Comparison of ENCODE assay signal across 8 cellular contexts in the genomic region with DNA sequence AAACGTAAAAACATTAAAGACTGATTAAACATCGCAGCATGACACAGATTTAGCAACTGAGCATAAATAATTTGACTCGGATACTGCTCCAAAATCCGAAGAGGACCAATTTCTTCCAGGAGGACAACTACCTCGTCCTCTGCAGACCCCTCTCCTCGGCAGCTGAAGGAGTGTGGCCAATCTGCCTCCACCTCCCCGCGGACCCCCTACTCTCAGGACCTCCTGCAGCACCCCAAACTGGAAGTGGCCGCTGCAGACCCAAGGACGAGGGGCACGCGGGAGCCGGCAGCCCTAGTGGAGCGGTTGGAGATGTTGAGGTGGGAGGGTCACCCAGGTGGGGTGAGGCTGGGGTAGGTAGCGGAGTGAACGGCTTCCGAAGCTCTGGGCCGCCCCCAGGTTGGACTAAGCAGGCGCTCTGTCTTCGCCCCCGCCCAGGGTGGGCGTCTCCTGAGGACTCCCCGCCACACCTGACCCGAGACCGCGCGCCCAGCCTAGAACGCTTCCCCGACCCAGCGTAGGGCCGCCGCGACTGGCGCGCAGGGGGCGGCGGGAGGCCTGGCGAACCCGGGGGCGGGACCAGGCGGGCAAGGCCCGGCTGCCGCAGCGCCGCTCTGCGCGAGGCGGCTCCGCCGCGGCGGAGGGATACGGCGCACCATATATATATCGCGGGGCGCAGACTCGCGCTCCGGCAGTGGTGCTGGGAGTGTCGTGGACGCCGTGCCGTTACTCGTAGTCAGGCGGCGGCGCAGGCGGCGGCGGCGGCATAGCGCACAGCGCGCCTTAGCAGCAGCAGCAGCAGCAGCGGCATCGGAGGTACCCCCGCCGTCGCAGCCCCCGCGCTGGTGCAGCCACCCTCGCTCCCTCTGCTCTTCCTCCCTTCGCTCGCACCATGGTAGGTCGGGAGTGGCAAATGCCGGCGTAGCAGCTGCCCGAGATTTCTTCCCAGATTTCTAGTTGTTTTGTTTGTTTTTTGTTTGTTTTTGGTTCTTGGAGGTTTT. TPM values are rescaled to one million over a fixed set of nuclear protein-coding genes. Genes with fewer than 3 reads are reported as not detected.
DNase-seq lines count a peak whose midpoint lies in the region; ATAC-seq, FAIRE-seq and TF ChIP-seq lines count a peak whose summit lies in the region.

A gene (plus strand): TSS at position 688 of the 998 bp plus-strand sequence. CDS start 202 bp downstream, at position 890.

- peak in 1 of 2 donors; percentile 99 for TF ChIP-seq POLR2A in lower leg skin (IDR thresholded peaks at IDR 0.05)

- DNase-seq in GM19239 (ENCODE audit: insufficient read length, low spot score) (peak; percentile 81), NCI-H748 (lab: John Stamatoyannopoulos, UW; ENCODE audit: unreplicated experiment) (peak; percentile 98), dermis microvascular lymphatic vessel endothelial cell (ENCODE audit: low read depth in 2 of 2) (peak; percentile 89 to 96), lower leg skin (ENCODE audit: low spot score in 2 of 2) (peak; percentile 88 to 99)
- peak; percentile 95 to 96 for DNase-seq in activated CD4-positive, alpha-beta T cell treated with anti-CD3 and anti-CD28 coated beads, Interleukin-2, amount 50 U/mL, for 48 hours
- peak; percentile 93 to 97 for DNase-seq in stimulated activated CD4-positive, alpha-beta T cell treated with anti-CD3 and anti-CD28 coated beads, Interleukin-4, amount 100 ng/mL, for 4 hours

- intact Hi-C loops in lower leg skin (cut with DNase I; ENCODE audit: low total_unique reads), result no loop called here

- peak; percentile 88 for FAIRE-seq in GM19239 (lab: Jason Lieb, UNC)

- H3K36me3 ChIP-seq in BLaER1, result peaks cover 18% of the 10 kb centered on the region

- H3K4me1 ChIP-seq in BLaER1, result peaks cover 35% of the 10 kb centered on the region

- WGBS in lower leg skin, 2 donors, result 1 to 2% methylated on average over 30 to 54 of the region's 89 CpGs

- H3K9me3 ChIP-seq in BLaER1, result no peaks in the 10 kb centered on the region

- no peak for TF ChIP-seq CTCF in lower leg skin (IDR thresholded peaks at IDR 0.05)

- H3K4me3 ChIP-seq in BLaER1 (peak within 1 kb of the TSS; percentile 85), lower leg skin (ENCODE audit: low read depth, poor library complexity, severe bottlenecking) (peak within 1 kb of the TSS; percentile 89)

- H4K20me1 ChIP-seq in BLaER1, result peaks cover 40% of the 10 kb centered on the region

- peak within 1 kb of the TSS; percentile 94 for H3K9ac ChIP-seq in BLaER1

- H3K27ac ChIP-seq in BLaER1, result peak within 1 kb of the TSS; percentile 84

- peak within 1 kb of the TSS; percentile 99 for H3K4me2 ChIP-seq in BLaER1

- ATAC-seq in HG03442 (IDR thresholded peaks at IDR 0.05; ENCODE audit: unreplicated experiment), result peak; percentile 54

- H3K27me3 ChIP-seq in BLaER1, result no peaks in the 10 kb centered on the region

RNA-seq across cellular contexts. Expression of the gene that starts here (rescaled TPM):
- total RNA-seq in dermis microvascular lymphatic vessel endothelial cell (1,137 and 1,375 TPM in 2 replicates), lower leg skin (100 to 1,000 TPM; 106 to 240 (median 182) TPM)

Comparison
In these comparisons a context has a peak if more than half of its experiments do, and no peak if none do; other contexts are left out.
1. Peak in every context shown above with its lines: DNase-seq, ATAC-seq, H3K4me3 ChIP-seq and H3K27ac ChIP-seq.